ENCODE assay signal across 16 cellular contexts in genomic region chr18:46037512-46038305, GRCh38. TPM values are rescaled to one million over a fixed set of nuclear protein-coding genes. Genes with fewer than 3 reads are reported as not detected.
DNase-seq lines count a peak whose midpoint lies in the region; ATAC-seq and TF ChIP-seq lines count a peak whose summit lies in the region.
"Had no signal": no experiment of that assay in that cellular context is flagged by ENCODE, and none has a peak within 500 bp of the region (broad histone marks: within the 10 kb centered on the region; RNA-seq: fewer than 3 reads in every experiment).

No MANE protein-coding gene starts in this region.

- DNase-seq in activated CD4-positive, alpha-beta T cell treated with anti-CD3 and anti-CD28 coated beads, Interleukin-2, amount 10 ng/mL, durations not matched to agents 24 days and 14 days, result peak; percentile 46
- no peak for DNase-seq in activated CD4-positive, alpha-beta T cell treated with anti-CD3 and anti-CD28 coated beads for 36 hours
- no peak for DNase-seq in CD14-positive monocyte (ENCODE audit: low spot score)
- DNase-seq in left lobe of liver (ENCODE audit: low spot score), result no peak
- DNase-seq in neuronal stem cell (ENCODE audit: low spot score), result no peak
- no peak for DNase-seq in kidney tubule cell (ENCODE audit: low spot score)
- no peak for DNase-seq in hepatic stellate cell (ENCODE audit: low spot score)
- DNase-seq: 8988T; AML-193; Calu3; CD4-positive, alpha-beta T cell; DMS 273 treated with DMSO at 0.1 percent for 48 hours had no signal

- no peaks in the 10 kb centered on the region for H3K27me3 Mint-ChIP-seq in activated CD4-positive, alpha-beta T cell treated with anti-CD3 and anti-CD28 coated beads, Interleukin-2, amount 10 ng/mL, durations not matched to agents 24 days and 14 days
- no peaks in the 10 kb centered on the region for H3K27me3 Mint-ChIP-seq in activated CD4-positive, alpha-beta T cell treated with anti-CD3 and anti-CD28 coated beads for 36 hours
- peaks cover 0 to 1% (median 0%) of the 10 kb centered on the region in 3 donors for H3K27me3 Mint-ChIP-seq in CD14-positive monocyte (ENCODE audit: low read depth in 3 of 3)
- H3K27me3 Mint-ChIP-seq: CD4-positive, alpha-beta T cell had no signal

- H3K4me3 ChIP-seq in neuronal stem cell (ENCODE audit: low read length in 2 of 2), result no peak overlapping the region
- H3K4me3 ChIP-seq: BLaER1 treated with 17β-estradiol and CSF1 and Interleukin-3, amounts not matched to agents 10 nM and 100 nM; GM12878; HAP-1 had no signal

- H2BK12ac ChIP-seq in neuronal stem cell (ENCODE audit: low read length), result no peak overlapping the region

- no peak overlapping the region for H2BK5ac ChIP-seq in neuronal stem cell (ENCODE audit: low read length)

- H3K9me3 Mint-ChIP-seq in activated CD4-positive, alpha-beta T cell treated with anti-CD3 and anti-CD28 coated beads, Interleukin-2, amount 10 ng/mL, durations not matched to agents 24 days and 14 days, result peaks cover 3% of the 10 kb centered on the region
- no peaks in the 10 kb centered on the region for H3K9me3 Mint-ChIP-seq in activated CD4-positive, alpha-beta T cell treated with anti-CD3 and anti-CD28 coated beads for 36 hours (ENCODE audit: low read depth)
- peaks cover 0 to 4% (median 0%) of the 10 kb centered on the region in 7 donors for H3K9me3 Mint-ChIP-seq in CD14-positive monocyte
- H3K9me3 Mint-ChIP-seq: CD4-positive, alpha-beta T cell had no signal

- H2BK120ac ChIP-seq in neuronal stem cell (ENCODE audit: low read depth, low read length), result no peak overlapping the region

- CTCF ChIA-PET in activated CD4-positive, alpha-beta T cell treated with anti-CD3 and anti-CD28 coated beads for 36 hours (lab: Charles Lee), result interaction anchor here (0.6 kb wide), 1 partner anchor 124 kb away, joined by 3 read pairs; no protein-coding TSS in a partner anchor

- no peak overlapping the region for H3K4me3 Mint-ChIP-seq in activated CD4-positive, alpha-beta T cell treated with anti-CD3 and anti-CD28 coated beads, Interleukin-2, amount 10 ng/mL, durations not matched to agents 24 days and 14 days
- H3K4me3 Mint-ChIP-seq in activated CD4-positive, alpha-beta T cell treated with anti-CD3 and anti-CD28 coated beads for 36 hours, result no peak overlapping the region
- no peak overlapping the region for H3K4me3 Mint-ChIP-seq in CD14-positive monocyte
- H3K4me3 Mint-ChIP-seq: CD4-positive, alpha-beta T cell had no signal

- H3K14ac ChIP-seq in neuronal stem cell (ENCODE audit: low read length), result no peak overlapping the region

- intact Hi-C loops in activated CD4-positive, alpha-beta T cell treated with anti-CD3 and anti-CD28 coated beads, Interleukin-2, amount 10 ng/mL, durations not matched to agents 24 days and 14 days (cut with micrococcal nuclease), result no loop called here
- intact Hi-C loops in activated CD4-positive, alpha-beta T cell treated with anti-CD3 and anti-CD28 coated beads for 36 hours (cut with DNase I, micrococcal nuclease), result no loop called here
- intact Hi-C loops in CD14-positive monocyte (cut with micrococcal nuclease), result no loop called here

- H2AK5ac ChIP-seq in neuronal stem cell (ENCODE audit: low read depth, low read length), result no peak overlapping the region

- H3K36me3 ChIP-seq in neuronal stem cell (replicated peaks in 1 of 2; ENCODE audit: control insufficient read depth in 2 of 2, insufficient read depth in 2 of 2, low read length in 2 of 2), result no peaks in the 10 kb centered on the region
- H3K36me3 ChIP-seq: BLaER1 treated with 17β-estradiol and CSF1 and Interleukin-3, amounts not matched to agents 10 nM and 100 nM; HAP-1 had no signal

- H2BK15ac ChIP-seq in neuronal stem cell (ENCODE audit: low read length), result no peak overlapping the region

- H3K27ac ChIP-seq in neuronal stem cell (replicated peaks; ENCODE audit: low read length), result no peak overlapping the region
- H3K27ac ChIP-seq: BLaER1 treated with 17β-estradiol and CSF1 and Interleukin-3, amounts not matched to agents 10 nM and 100 nM had no signal

- no peaks in the 10 kb centered on the region for H3K9me3 ChIP-seq in neuronal stem cell (replicated peaks in 1 of 2; ENCODE audit: control insufficient read depth in 2 of 2, insufficient read depth in 1 of 2, low read depth in 1 of 2, low read length in 2 of 2)
- H3K9me3 ChIP-seq: BLaER1 treated with 17β-estradiol and CSF1 and Interleukin-3, amounts not matched to agents 10 nM and 100 nM; HAP-1 had no signal

- POLR2A ChIA-PET in activated CD4-positive, alpha-beta T cell treated with anti-CD3 and anti-CD28 coated beads for 36 hours (lab: Charles Lee), result no interaction called here

- H3K4me1 ChIP-seq in neuronal stem cell (ENCODE audit: control insufficient read depth in 2 of 2, insufficient read depth in 1 of 2, low read depth in 1 of 2, low read length in 2 of 2), result peaks cover 0 to 5% of the 10 kb centered on the region in 2 donors

- no peak overlapping the region for H3K4ac ChIP-seq in neuronal stem cell (ENCODE audit: low read length)

- ATAC-seq in activated CD4-positive, alpha-beta T cell treated with anti-CD3 and anti-CD28 coated beads for 36 hours, result no peak
- ATAC-seq in left lobe of liver, result peak; percentile 79
- ATAC-seq in GM18867 (IDR thresholded peaks at IDR 0.05; ENCODE audit: unreplicated experiment), result no peak
- ATAC-seq: GM12878 had no signal

- H4K91ac ChIP-seq in neuronal stem cell (ENCODE audit: low read depth, low read length, poor library complexity), result no peak overlapping the region

- H3K9ac ChIP-seq in neuronal stem cell (ENCODE audit: low read depth, low read length, poor library complexity), result no peak overlapping the region
- H3K9ac ChIP-seq: BLaER1 treated with 17β-estradiol and CSF1 and Interleukin-3, amounts not matched to agents 10 nM and 100 nM had no signal

- no peak overlapping the region for H3K23ac ChIP-seq in neuronal stem cell (ENCODE audit: low read depth, low read length, poor library complexity)

- peak overlapping the region; percentile 69 for H3K18ac ChIP-seq in neuronal stem cell (ENCODE audit: low read length)

- H3K4me1 Mint-ChIP-seq in activated CD4-positive, alpha-beta T cell treated with anti-CD3 and anti-CD28 coated beads, Interleukin-2, amount 10 ng/mL, durations not matched to agents 24 days and 14 days, result peaks cover 24% of the 10 kb centered on the region
- peaks cover 26% of the 10 kb centered on the region for H3K4me1 Mint-ChIP-seq in activated CD4-positive, alpha-beta T cell treated with anti-CD3 and anti-CD28 coated beads for 36 hours
- H3K4me1 Mint-ChIP-seq in CD14-positive monocyte, result peaks cover 35% of the 10 kb centered on the region

- no peak overlapping the region for H3K27ac Mint-ChIP-seq in activated CD4-positive, alpha-beta T cell treated with anti-CD3 and anti-CD28 coated beads, Interleukin-2, amount 10 ng/mL, durations not matched to agents 24 days and 14 days
- no peak overlapping the region for H3K27ac Mint-ChIP-seq in activated CD4-positive, alpha-beta T cell treated with anti-CD3 and anti-CD28 coated beads for 36 hours
- H3K27ac Mint-ChIP-seq in CD14-positive monocyte, result peak overlapping the region in 5 of 7 donors; percentile 21 to 42 (median 28)
- H3K27ac Mint-ChIP-seq: CD4-positive, alpha-beta T cell had no signal

- WGBS in neuronal stem cell (ENCODE audit: extremely low coverage in 2 of 2, insufficient read length in 2 of 2, insufficient replicate concordance in 1 of 2), 2 donors, result no CpG with 5 or more reads among the region's 9 CpGs

- H3K27me3 ChIP-seq in neuronal stem cell (ENCODE audit: control insufficient read depth in 3 of 3, insufficient read depth in 3 of 3, low read depth in 1 of 3, low read length in 3 of 3), result no peaks in the 10 kb centered on the region

- TF ChIP-seq CTCF in CD14-positive monocyte (IDR thresholded peaks at IDR 0.05), result no peak

- no peak overlapping the region for H3K4me2 ChIP-seq in neuronal stem cell (ENCODE audit: insufficient read depth, low read length, poor library complexity, severe bottlenecking)

- no peak overlapping the region for H2AFZ ChIP-seq in neuronal stem cell (ENCODE audit: low read length)

- peaks cover 16% of the 10 kb centered on the region for H3K36me3 Mint-ChIP-seq in activated CD4-positive, alpha-beta T cell treated with anti-CD3 and anti-CD28 coated beads, Interleukin-2, amount 10 ng/mL, durations not matched to agents 24 days and 14 days (ENCODE audit: low read depth)
- H3K36me3 Mint-ChIP-seq in activated CD4-positive, alpha-beta T cell treated with anti-CD3 and anti-CD28 coated beads for 36 hours (ENCODE audit: low read depth), result peaks cover 6% of the 10 kb centered on the region
- peaks cover 64 to 70% of the 10 kb centered on the region in 2 donors for H3K36me3 Mint-ChIP-seq in CD14-positive monocyte

- no peak overlapping the region for H4K8ac ChIP-seq in neuronal stem cell (ENCODE audit: low read depth, low read length)

- no peaks in the 10 kb centered on the region for H3K79me1 ChIP-seq in neuronal stem cell (ENCODE audit: low read depth, low read length)

RNA-seq across cellular contexts. Expression of gene PSTPIP2, which starts 34.4 kb away (rescaled TPM):
- 27.5 and 29.2 TPM in 2 replicates for total RNA-seq in activated CD4-positive, alpha-beta T cell treated with anti-CD3 and anti-CD28 coated beads, Interleukin-2, amount 10 ng/mL, durations not matched to agents 24 days and 14 days
- total RNA-seq in activated CD4-positive, alpha-beta T cell treated with anti-CD3 and anti-CD28 coated beads for 36 hours, result 10 to 100 TPM; 11.5 to 15.3 TPM
- 10 to 100 TPM; 35.0 to 42.3 TPM for polyA plus RNA-seq in CD14-positive monocyte
- total RNA-seq in left lobe of liver, result 3.9 TPM
- polyA plus RNA-seq in neuronal stem cell (2013, experiment 1 of 2), result 5.1 TPM
- 5.4 TPM for polyA plus RNA-seq in neuronal stem cell (2013, experiment 2 of 2)

Comparison
In these comparisons a context has a peak if more than half of its experiments do, and no peak if none do; other contexts are left out.
1. H3K27ac Mint-ChIP-seq: peak in CD14-positive monocyte (5 of 7); none in activated CD4-positive, alpha-beta T cell treated with anti-CD3 and anti-CD28 coated beads, Interleukin-2, amount 10 ng/mL, durations not matched to agents 24 days and 14 days (single experiment) and activated CD4-positive, alpha-beta T cell treated with anti-CD3 and anti-CD28 coated beads for 36 hours (single experiment).